1 cellular context compared by ENCODE assay signal in the genomic region with DNA sequence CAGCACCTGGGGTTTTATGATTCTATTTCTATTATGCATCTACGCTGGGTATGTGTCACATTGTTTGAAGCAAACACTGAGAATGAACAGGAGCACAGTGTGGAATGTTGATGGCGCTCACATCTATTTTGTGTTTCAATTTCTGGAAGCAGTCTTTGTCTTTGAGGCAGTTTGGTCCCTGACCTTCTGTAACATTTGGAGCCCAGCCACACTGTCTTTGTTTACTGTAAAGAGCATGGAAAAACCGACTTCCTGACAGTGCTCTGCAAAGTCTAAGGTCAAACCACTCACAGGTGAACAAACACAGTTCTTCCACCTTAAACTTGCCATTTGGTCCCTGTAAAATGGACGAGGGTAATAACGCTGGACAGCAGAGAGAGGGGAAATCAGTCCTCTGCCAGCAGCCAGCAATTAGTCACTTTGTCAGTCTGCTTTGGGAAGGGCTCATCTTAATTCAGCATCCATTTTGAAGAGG.
A peak's percentile ranks its signal among the peaks of the same experiment; 100 is the strongest.
TF ChIP-seq lines count a peak whose summit lies in the region.

No MANE protein-coding gene starts in this region.

TF ChIP-seq in HepG2, 621 proteins besides CTCF, POLR2A, EP300 and RAD21 (continued from another document):
- TF ChIP-seq, protein P1, sequence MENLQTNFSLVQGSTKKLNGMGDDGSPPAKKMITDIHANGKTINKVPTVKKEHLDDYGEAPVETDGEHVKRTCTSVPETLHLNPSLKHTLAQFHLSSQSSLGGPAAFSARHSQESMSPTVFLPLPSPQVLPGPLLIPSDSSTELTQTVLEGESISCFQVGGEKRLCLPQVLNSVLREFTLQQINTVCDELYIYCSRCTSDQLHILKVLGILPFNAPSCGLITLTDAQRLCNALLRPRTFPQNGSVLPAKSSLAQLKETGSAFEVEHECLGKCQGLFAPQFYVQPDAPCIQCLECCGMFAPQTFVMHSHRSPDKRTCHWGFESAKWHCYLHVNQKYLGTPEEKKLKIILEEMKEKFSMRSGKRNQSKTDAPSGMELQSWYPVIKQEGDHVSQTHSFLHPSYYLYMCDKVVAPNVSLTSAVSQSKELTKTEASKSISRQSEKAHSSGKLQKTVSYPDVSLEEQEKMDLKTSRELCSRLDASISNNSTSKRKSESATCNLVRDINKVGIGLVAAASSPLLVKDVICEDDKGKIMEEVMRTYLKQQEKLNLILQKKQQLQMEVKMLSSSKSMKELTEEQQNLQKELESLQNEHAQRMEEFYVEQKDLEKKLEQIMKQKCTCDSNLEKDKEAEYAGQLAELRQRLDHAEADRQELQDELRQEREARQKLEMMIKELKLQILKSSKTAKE (CRISPR knock-in tag; IDR thresholded peaks at IDR 0.05; ENCODE audit: borderline replicate concordance), result peak; percentile 80
- no peak for TF ChIP-seq BHLHE40 (IDR thresholded peaks at IDR 0.05; ENCODE audit: low read length)
- no peak for TF ChIP-seq GABPA (IDR thresholded peaks at IDR 0.05; ENCODE audit: low read depth, low read length)
- no peak for TF ChIP-seq GABPA (CRISPR knock-in tag; IDR thresholded peaks at IDR 0.05; ENCODE audit: low read depth)
- no peak for TF ChIP-seq ATF1 (CRISPR knock-in tag; IDR thresholded peaks at IDR 0.05)
- TF ChIP-seq DPF2 (CRISPR knock-in tag; IDR thresholded peaks at IDR 0.05; ENCODE audit: borderline replicate concordance, low read depth), result no peak
- peak; percentile 91 for TF ChIP-seq NR2F6 (IDR thresholded peaks at IDR 0.05)
- peak; percentile 95 for TF ChIP-seq NR2F6 (CRISPR knock-in tag; IDR thresholded peaks at IDR 0.05)
- TF ChIP-seq MXI1 (IDR thresholded peaks at IDR 0.05; ENCODE audit: borderline replicate concordance, low read depth, low read length), result 0 out of 3 replicates have a peak, but pooled peaks have one; percentile 31
- TF ChIP-seq ZNF253 (CRISPR knock-in tag; IDR thresholded peaks at IDR 0.05; ENCODE audit: borderline replicate concordance), result no peak
- no peak for TF ChIP-seq RBAK (CRISPR knock-in tag; IDR thresholded peaks at IDR 0.05)
- no peak; the same call in 1 of the 2 replicates for TF ChIP-seq ZNF501 (CRISPR knock-in tag; IDR thresholded peaks at IDR 0.05)
- TF ChIP-seq NFE2L1 (CRISPR knock-in tag; IDR thresholded peaks at IDR 0.05; ENCODE audit: borderline replicate concordance), result no peak
- TF ChIP-seq RERE (CRISPR knock-in tag; IDR thresholded peaks at IDR 0.05; ENCODE audit: low read depth), result peak; percentile 59; the same call in 1 of the 2 replicates
- peak; percentile 74; the same call in 1 of the 2 replicates for TF ChIP-seq FOXJ3 (CRISPR knock-in tag; IDR thresholded peaks at IDR 0.05; ENCODE audit: borderline replicate concordance)
- no peak for TF ChIP-seq ZNF572 (CRISPR knock-in tag; IDR thresholded peaks at IDR 0.05)
- TF ChIP-seq, protein P2, sequence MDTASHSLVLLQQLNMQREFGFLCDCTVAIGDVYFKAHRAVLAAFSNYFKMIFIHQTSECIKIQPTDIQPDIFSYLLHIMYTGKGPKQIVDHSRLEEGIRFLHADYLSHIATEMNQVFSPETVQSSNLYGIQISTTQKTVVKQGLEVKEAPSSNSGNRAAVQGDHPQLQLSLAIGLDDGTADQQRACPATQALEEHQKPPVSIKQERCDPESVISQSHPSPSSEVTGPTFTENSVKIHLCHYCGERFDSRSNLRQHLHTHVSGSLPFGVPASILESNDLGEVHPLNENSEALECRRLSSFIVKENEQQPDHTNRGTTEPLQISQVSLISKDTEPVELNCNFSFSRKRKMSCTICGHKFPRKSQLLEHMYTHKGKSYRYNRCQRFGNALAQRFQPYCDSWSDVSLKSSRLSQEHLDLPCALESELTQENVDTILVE (CRISPR knock-in tag; IDR thresholded peaks at IDR 0.05), result no peak
- TF ChIP-seq, protein P3, sequence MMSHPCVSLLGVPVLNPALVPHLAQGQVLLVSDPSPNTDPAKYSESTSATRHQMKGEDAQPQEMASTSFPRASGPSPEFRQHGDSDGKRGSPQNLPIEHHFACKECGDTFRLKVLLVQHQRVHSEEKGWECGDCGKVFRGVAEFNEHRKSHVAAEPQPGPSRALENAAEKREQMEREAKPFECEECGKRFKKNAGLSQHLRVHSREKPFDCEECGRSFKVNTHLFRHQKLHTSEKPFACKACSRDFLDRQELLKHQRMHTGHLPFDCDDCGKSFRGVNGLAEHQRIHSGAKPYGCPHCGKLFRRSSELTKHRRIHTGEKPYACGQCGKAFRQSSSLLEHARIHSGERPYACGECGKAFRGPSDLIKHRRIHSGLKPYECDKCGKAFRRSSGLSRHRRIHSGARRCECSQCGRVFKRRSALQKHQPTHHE (CRISPR knock-in tag; IDR thresholded peaks at IDR 0.05; ENCODE audit: borderline replicate concordance), result no peak
- peak; percentile 62; the same call in 1 of the 2 replicates for TF ChIP-seq IRF2 (CRISPR knock-in tag; IDR thresholded peaks at IDR 0.05)
- peak; percentile 68 for TF ChIP-seq FOXP4 (CRISPR knock-in tag; IDR thresholded peaks at IDR 0.05)
- TF ChIP-seq, protein P4, sequence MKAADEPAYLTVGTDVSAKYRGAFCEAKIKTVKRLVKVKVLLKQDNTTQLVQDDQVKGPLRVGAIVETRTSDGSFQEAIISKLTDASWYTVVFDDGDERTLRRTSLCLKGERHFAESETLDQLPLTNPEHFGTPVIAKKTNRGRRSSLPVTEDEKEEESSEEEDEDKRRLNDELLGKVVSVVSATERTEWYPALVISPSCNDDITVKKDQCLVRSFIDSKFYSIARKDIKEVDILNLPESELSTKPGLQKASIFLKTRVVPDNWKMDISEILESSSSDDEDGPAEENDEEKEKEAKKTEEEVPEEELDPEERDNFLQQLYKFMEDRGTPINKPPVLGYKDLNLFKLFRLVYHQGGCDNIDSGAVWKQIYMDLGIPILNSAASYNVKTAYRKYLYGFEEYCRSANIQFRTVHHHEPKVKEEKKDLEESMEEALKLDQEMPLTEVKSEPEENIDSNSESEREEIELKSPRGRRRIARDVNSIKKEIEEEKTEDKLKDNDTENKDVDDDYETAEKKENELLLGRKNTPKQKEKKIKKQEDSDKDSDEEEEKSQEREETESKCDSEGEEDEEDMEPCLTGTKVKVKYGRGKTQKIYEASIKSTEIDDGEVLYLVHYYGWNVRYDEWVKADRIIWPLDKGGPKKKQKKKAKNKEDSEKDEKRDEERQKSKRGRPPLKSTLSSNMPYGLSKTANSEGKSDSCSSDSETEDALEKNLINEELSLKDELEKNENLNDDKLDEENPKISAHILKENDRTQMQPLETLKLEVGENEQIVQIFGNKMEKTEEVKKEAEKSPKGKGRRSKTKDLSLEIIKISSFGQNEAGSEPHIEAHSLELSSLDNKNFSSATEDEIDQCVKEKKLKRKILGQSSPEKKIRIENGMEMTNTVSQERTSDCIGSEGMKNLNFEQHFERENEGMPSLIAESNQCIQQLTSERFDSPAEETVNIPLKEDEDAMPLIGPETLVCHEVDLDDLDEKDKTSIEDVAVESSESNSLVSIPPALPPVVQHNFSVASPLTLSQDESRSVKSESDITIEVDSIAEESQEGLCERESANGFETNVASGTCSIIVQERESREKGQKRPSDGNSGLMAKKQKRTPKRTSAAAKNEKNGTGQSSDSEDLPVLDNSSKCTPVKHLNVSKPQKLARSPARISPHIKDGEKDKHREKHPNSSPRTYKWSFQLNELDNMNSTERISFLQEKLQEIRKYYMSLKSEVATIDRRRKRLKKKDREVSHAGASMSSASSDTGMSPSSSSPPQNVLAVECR (CRISPR knock-in tag; IDR thresholded peaks at IDR 0.05; ENCODE audit: borderline replicate concordance), result peak; percentile 18; the same call in 1 of the 2 replicates
- TF ChIP-seq SAP130 (CRISPR knock-in tag; IDR thresholded peaks at IDR 0.05; ENCODE audit: low read depth), result peak; percentile 45; the same call in 1 of the 2 replicates
- no peak for TF ChIP-seq NFKBIZ (CRISPR knock-in tag; IDR thresholded peaks at IDR 0.05)
- peak; percentile 66; the same call in 1 of the 2 replicates for TF ChIP-seq ZNF124 (CRISPR knock-in tag; IDR thresholded peaks at IDR 0.05)
- no peak for TF ChIP-seq TAF15 (IDR thresholded peaks at IDR 0.05; ENCODE audit: low read depth, low read length, poor library complexity, severe bottlenecking)
- TF ChIP-seq THYN1 (CRISPR knock-in tag; IDR thresholded peaks at IDR 0.05; ENCODE audit: borderline replicate concordance, low read depth), result no peak
- TF ChIP-seq TEAD3 (CRISPR knock-in tag; optimal IDR thresholded peaks at IDR 0.05; ENCODE audit: borderline replicate concordance), result peak; percentile 74
